25 cellular contexts compared by ENCODE assay signal in genomic region chr14:40222996-40223395, GRCh38.
A peak's percentile ranks its signal among the peaks of the same experiment; 100 is the strongest.
DNase-seq lines count a peak whose midpoint lies in the region; ATAC-seq, FAIRE-seq and TF ChIP-seq lines count a peak whose summit lies in the region.
"Had no signal": no experiment of that assay in that cellular context is flagged by ENCODE, and none has a peak within 500 bp of the region (broad histone marks: within the 10 kb centered on the region; RNA-seq: fewer than 3 reads in every experiment).

No MANE protein-coding gene starts in this region.

- H3K27ac ChIP-seq in HepG2 (ENCODE audit: extremely low read length, insufficient read depth, low read length): no peak overlapping the region
- H3K27ac ChIP-seq in right lobe of liver: no peak overlapping the region
- no peak overlapping the region for H3K27ac ChIP-seq in SU-DHL-6 (ENCODE audit: low read depth, low read length)
- H3K27ac ChIP-seq: BLaER1 had no signal

- no peak for DNase-seq in HepG2 (ENCODE audit: low spot score)
- DNase-seq in right lobe of liver: no peak
- DNase-seq: 8988T; ACHN; BE2C; C1 segment of cervical spinal cord; CD4-positive, alpha-beta memory T cell; CD4-positive, CD25-positive, alpha-beta regulatory T cell; CD8-positive, alpha-beta memory T cell; COR-L47; DMS 273 treated with DMSO at 0.1 percent for 48 hours; DMS153; DMS53; DMS79; DND-41; EL; GDM1 had no signal

- intact Hi-C loops in HepG2 (cut with micrococcal nuclease; ENCODE audit: unreplicated experiment): no loop called here
- intact Hi-C loops in right lobe of liver (cut with DNase I): no loop called here

- TF ChIP-seq RAD21 in HepG2 (CRISPR knock-in tag; IDR thresholded peaks at IDR 0.05): no peak

- POLR2A ChIA-PET in HepG2 (lab: Yijun Ruan, JAX): no interaction called here

- H3K4me1 ChIP-seq in HepG2 (ENCODE audit: insufficient read depth, low read length): no peaks in the 10 kb centered on the region
- no peaks in the 10 kb centered on the region for H3K4me1 ChIP-seq in right lobe of liver
- H3K4me1 ChIP-seq: BE2C had no signal

- H3F3A ChIP-seq in SU-DHL-6 (ENCODE audit: insufficient read depth): peaks cover 6% of the 10 kb centered on the region

- FAIRE-seq in HepG2 (lab: Jason Lieb, UNC): no peak
- FAIRE-seq: A204.1, GM12878, GM12892, GM18507 had no signal

- H2AFZ ChIP-seq in HepG2 (ENCODE audit: low read length) (no peak overlapping the region), SU-DHL-6 (ENCODE audit: low read depth, low read length, severe bottlenecking) (peak overlapping the region; percentile 8)

- no peak for ATAC-seq in HepG2
- ATAC-seq in right lobe of liver: no peak
- ATAC-seq in HG02678 (IDR thresholded peaks at IDR 0.05; ENCODE audit: unreplicated experiment): no peak
- ATAC-seq in esophagus mucosa: no peak
- ATAC-seq: GM12878 had no signal

- H3K9me2 ChIP-seq in SU-DHL-6 (replicated peaks; ENCODE audit: insufficient read depth, low read length): no peaks in the 10 kb centered on the region

- CTCF ChIA-PET in HepG2 (lab: Yijun Ruan, JAX; ENCODE audit: low intra/inter-chr PET ratio, low total read pairs): no interaction called here

- H3K4me3 ChIP-seq in HepG2 (replicated peaks in 1 of 3; ENCODE audit: insufficient read depth in 1 of 3, low read depth in 2 of 3, low read length in 3 of 3) (no peak overlapping the region), right lobe of liver (no peak overlapping the region), SU-DHL-6 (ENCODE audit: insufficient read depth, low read length, poor library complexity, severe bottlenecking) (no peak overlapping the region)
- H3K4me3 ChIP-seq: BLaER1, GM12878 had no signal

- H3K36me3 ChIP-seq in HepG2 (replicated peaks in 1 of 2; ENCODE audit: control insufficient read depth in 1 of 2, insufficient read depth in 2 of 2, low read length in 2 of 2) (no peaks in the 10 kb centered on the region), right lobe of liver (no peaks in the 10 kb centered on the region), SU-DHL-6 (ENCODE audit: low read length) (peaks cover 11% of the 10 kb centered on the region; the same call in 1 of the 2 replicates)
- H3K36me3 ChIP-seq: BE2C, BLaER1 had no signal

- H3K79me2 ChIP-seq in HepG2 (ENCODE audit: insufficient read depth, low read length): no peaks in the 10 kb centered on the region
- H3K79me2 ChIP-seq in SU-DHL-6 (ENCODE audit: insufficient read depth, low read length): no peaks in the 10 kb centered on the region

- no peak overlapping the region for H3K4me2 ChIP-seq in HepG2 (ENCODE audit: low read depth, low read length)
- no peak overlapping the region for H3K4me2 ChIP-seq in SU-DHL-6 (ENCODE audit: low read depth, low read length, poor library complexity, severe bottlenecking)
- H3K4me2 ChIP-seq: BLaER1 had no signal

- H3K9ac ChIP-seq in HepG2 (ENCODE audit: insufficient read depth, low read depth, low read length): no peak overlapping the region
- no peak overlapping the region for H3K9ac ChIP-seq in SU-DHL-6 (ENCODE audit: low read length)
- H3K9ac ChIP-seq: BLaER1 had no signal

- in situ Hi-C loops in HepG2 (cut with HindIII; ENCODE audit: extremely low pct_ligation_motif_present, low pct_unique_long_range_greater_than_20kb): no loop called here

- H3K27me3 ChIP-seq in HepG2 (ENCODE audit: control insufficient read depth in 1 of 2, insufficient read depth in 2 of 2, low read length in 2 of 2) (no peaks in the 10 kb centered on the region), right lobe of liver (no peaks in the 10 kb centered on the region), SU-DHL-6 (ENCODE audit: low read length) (no peaks in the 10 kb centered on the region)
- H3K27me3 ChIP-seq: BE2C, BLaER1 had no signal

- no peaks in the 10 kb centered on the region for H4K20me1 ChIP-seq in HepG2 (ENCODE audit: insufficient read depth, low read length)
- H4K20me1 ChIP-seq in SU-DHL-6 (ENCODE audit: low read depth, low read length): no peaks in the 10 kb centered on the region
- H4K20me1 ChIP-seq: BLaER1 had no signal

- TF ChIP-seq EP300 in HepG2 (IDR thresholded peaks at IDR 0.05; ENCODE audit: low read depth in 2 of 2, low read length in 2 of 2): no peak
- TF ChIP-seq EP300 in HepG2 (CRISPR knock-in tag; IDR thresholded peaks at IDR 0.05; ENCODE audit: borderline replicate concordance): no peak

- TF ChIP-seq CTCF in HepG2 (CRISPR knock-in tag; IDR thresholded peaks at IDR 0.05) (no peak), right lobe of liver (IDR thresholded peaks at IDR 0.05) (no peak), SU-DHL-6 (IDR thresholded peaks at IDR 0.05; ENCODE audit: insufficient read depth, low read length, poor library complexity, severe bottlenecking) (no peak)

- BruUV-seq in HepG2 (replicated peaks; lab: Mats Ljungman, UMichigan): no TSS peak

- WGBS in HepG2 (ENCODE audit: low lambda C conversion rate): under 1% methylated on average over 4 of the region's 4 CpGs
- WGBS in right lobe of liver (ENCODE audit: insufficient coverage, low coverage, low lambda C conversion rate, missing lambda C conversion rate): 59% methylated on average over 4 of the region's 4 CpGs

- TF ChIP-seq POLR2A in HepG2 (IDR thresholded peaks at IDR 0.05; ENCODE audit: insufficient read depth in 1 of 2, low read depth in 2 of 2, low read length in 2 of 2): no peak
- TF ChIP-seq POLR2A in right lobe of liver (IDR thresholded peaks at IDR 0.05): no peak

- peaks cover 76% of the 10 kb centered on the region for H3K9me3 ChIP-seq in HepG2 (ENCODE audit: low read length)
- H3K9me3 ChIP-seq in right lobe of liver: no peaks in the 10 kb centered on the region
- no peaks in the 10 kb centered on the region for H3K9me3 ChIP-seq in SU-DHL-6 (ENCODE audit: insufficient read depth, low read length)
- H3K9me3 ChIP-seq: BE2C, BLaER1 had no signal

TF ChIP-seq in HepG2, 621 proteins besides CTCF, POLR2A, EP300 and RAD21:
- TF ChIP-seq RFX5 (IDR thresholded peaks at IDR 0.05; ENCODE audit: low read depth, low read length): no peak
- peak; percentile 81 for TF ChIP-seq ATF7 (IDR thresholded peaks at IDR 0.05)
- TF ChIP-seq ATF7 (CRISPR knock-in tag; IDR thresholded peaks at IDR 0.05): no peak
- TF ChIP-seq MXD4 (CRISPR knock-in tag; IDR thresholded peaks at IDR 0.05): no peak
- no peak for TF ChIP-seq TGIF2 (CRISPR knock-in tag; IDR thresholded peaks at IDR 0.05)
- no peak for TF ChIP-seq KLF12 (CRISPR knock-in tag; IDR thresholded peaks at IDR 0.05; ENCODE audit: borderline replicate concordance)
- TF ChIP-seq CREB1 (IDR thresholded peaks at IDR 0.05): peak; percentile 89
- no peak for TF ChIP-seq CREB1 (CRISPR knock-in tag; IDR thresholded peaks at IDR 0.05)
TF ChIP-seq in HepG2: peak in this region for 2.
